In the genomic region with DNA sequence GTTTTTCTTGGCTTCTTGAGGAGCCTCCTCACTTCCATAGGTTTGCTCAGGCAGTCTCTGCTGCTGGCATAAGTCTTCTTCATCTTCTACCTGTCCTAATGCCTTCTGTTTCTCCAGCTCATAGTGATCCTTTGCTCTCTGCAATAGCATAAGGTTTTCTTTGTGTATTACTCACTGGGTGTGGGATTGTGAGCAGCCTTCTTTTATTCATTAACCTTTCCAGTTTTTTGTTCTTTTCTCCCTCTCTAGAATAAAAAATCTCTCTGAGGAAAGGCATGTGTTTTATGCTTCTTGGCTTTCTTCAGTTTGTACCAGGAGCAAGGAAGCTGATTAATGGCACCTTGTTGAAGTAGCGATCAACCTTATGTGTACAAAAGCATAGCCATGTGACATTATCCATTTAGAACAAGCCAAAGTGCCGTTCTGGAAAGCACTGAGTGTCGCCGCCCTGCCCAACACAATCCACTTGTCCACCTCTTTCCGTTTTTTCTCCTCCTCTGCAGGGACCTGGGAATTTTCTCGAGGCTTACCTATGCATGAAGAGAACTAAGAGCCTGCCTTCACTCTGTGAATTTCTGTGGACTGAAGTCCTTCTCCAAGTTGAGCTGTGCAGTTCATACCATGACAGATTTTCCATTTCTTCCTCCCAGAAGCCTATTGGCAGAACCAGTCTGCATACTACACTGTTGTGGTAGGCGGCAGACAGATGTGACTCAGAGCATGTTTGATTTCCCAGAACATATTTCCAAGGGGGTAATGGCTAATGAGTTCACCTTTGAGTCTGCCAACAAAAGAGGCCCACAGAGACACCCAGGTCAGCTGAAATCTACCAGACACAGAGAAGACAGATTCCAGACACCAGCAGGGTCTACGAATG, we compare ENCODE assay signal across 1 cellular context.
TF ChIP-seq lines count a peak whose summit lies in the region.

No MANE protein-coding gene starts in this region.

TF ChIP-seq in SK-N-SH, 30 proteins besides CTCF, POLR2A, EP300 and RAD21:
- peak; percentile 97 for TF ChIP-seq TCF12 (IDR thresholded peaks at IDR 0.05)
- TF ChIP-seq IRF3 (IDR thresholded peaks at IDR 0.05; ENCODE audit: low read depth, low read length), result no peak
- peak; percentile 73 for TF ChIP-seq FOSL2 (IDR thresholded peaks at IDR 0.05; ENCODE audit: borderline replicate concordance, low read depth)
- TF ChIP-seq, protein P1, sequence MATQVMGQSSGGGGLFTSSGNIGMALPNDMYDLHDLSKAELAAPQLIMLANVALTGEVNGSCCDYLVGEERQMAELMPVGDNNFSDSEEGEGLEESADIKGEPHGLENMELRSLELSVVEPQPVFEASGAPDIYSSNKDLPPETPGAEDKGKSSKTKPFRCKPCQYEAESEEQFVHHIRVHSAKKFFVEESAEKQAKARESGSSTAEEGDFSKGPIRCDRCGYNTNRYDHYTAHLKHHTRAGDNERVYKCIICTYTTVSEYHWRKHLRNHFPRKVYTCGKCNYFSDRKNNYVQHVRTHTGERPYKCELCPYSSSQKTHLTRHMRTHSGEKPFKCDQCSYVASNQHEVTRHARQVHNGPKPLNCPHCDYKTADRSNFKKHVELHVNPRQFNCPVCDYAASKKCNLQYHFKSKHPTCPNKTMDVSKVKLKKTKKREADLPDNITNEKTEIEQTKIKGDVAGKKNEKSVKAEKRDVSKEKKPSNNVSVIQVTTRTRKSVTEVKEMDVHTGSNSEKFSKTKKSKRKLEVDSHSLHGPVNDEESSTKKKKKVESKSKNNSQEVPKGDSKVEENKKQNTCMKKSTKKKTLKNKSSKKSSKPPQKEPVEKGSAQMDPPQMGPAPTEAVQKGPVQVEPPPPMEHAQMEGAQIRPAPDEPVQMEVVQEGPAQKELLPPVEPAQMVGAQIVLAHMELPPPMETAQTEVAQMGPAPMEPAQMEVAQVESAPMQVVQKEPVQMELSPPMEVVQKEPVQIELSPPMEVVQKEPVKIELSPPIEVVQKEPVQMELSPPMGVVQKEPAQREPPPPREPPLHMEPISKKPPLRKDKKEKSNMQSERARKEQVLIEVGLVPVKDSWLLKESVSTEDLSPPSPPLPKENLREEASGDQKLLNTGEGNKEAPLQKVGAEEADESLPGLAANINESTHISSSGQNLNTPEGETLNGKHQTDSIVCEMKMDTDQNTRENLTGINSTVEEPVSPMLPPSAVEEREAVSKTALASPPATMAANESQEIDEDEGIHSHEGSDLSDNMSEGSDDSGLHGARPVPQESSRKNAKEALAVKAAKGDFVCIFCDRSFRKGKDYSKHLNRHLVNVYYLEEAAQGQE (IDR thresholded peaks at IDR 0.05; ENCODE audit: low read depth, low read length), result peak; percentile 59; the same call in 1 of the 2 replicates
- TF ChIP-seq FOXJ3 (CRISPR knock-in tag; IDR thresholded peaks at IDR 0.05), result no peak
- TF ChIP-seq SMC3 (IDR thresholded peaks at IDR 0.05; ENCODE audit: low read depth, low read length), result no peak
- TF ChIP-seq USF1 (IDR thresholded peaks at IDR 0.05; ENCODE audit: borderline replicate concordance, low read depth), result no peak
- peak; percentile 90 for TF ChIP-seq NFIC (IDR thresholded peaks at IDR 0.05; ENCODE audit: borderline replicate concordance)
- no peak for TF ChIP-seq GATA2 (CRISPR knock-in tag; IDR thresholded peaks at IDR 0.05)
- TF ChIP-seq CHD2 (IDR thresholded peaks at IDR 0.05; ENCODE audit: low read length, partially characterized antibody), result peak; percentile 70
- TF ChIP-seq MXI1 (IDR thresholded peaks at IDR 0.05; ENCODE audit: low read depth, low read length), result 0 out of 2 replicates have a peak, but pooled peaks have one; percentile 43
- peak; percentile 80 for TF ChIP-seq POLR2AphosphoS5 (IDR thresholded peaks at IDR 0.05; ENCODE audit: low read depth, low read length)
- TF ChIP-seq TAF1 (IDR thresholded peaks at IDR 0.05; ENCODE audit: borderline replicate concordance, low read depth, low read length), result no peak
- no peak for TF ChIP-seq GABPA (IDR thresholded peaks at IDR 0.05; ENCODE audit: low read depth)
- TF ChIP-seq YY1 (IDR thresholded peaks at IDR 0.05; ENCODE audit: low read depth), result no peak
- no peak for TF ChIP-seq RFX5 (IDR thresholded peaks at IDR 0.05; ENCODE audit: low read length)
- 0 out of 2 replicates have a peak, but pooled peaks have one; percentile 33 for TF ChIP-seq MEF2A (IDR thresholded peaks at IDR 0.05; ENCODE audit: borderline replicate concordance, low read depth)
- TF ChIP-seq ELF1 (IDR thresholded peaks at IDR 0.05), result no peak
- TF ChIP-seq RCOR1 (IDR thresholded peaks at IDR 0.05; ENCODE audit: low read length), result peak; percentile 76
- peak; percentile 78 for TF ChIP-seq TEAD4 (IDR thresholded peaks at IDR 0.05; ENCODE audit: borderline replicate concordance, insufficient read depth)
- peak; percentile 79 for TF ChIP-seq JUND (IDR thresholded peaks at IDR 0.05)
- peak; percentile 54; the same call in 1 of the 2 replicates for TF ChIP-seq SIN3A (IDR thresholded peaks at IDR 0.05; ENCODE audit: borderline replicate concordance, low read depth, low read length)
- TF ChIP-seq FOXM1 (IDR thresholded peaks at IDR 0.05; ENCODE audit: low read depth), result 0 out of 2 replicates have a peak, but pooled peaks have one; percentile 16
- TF ChIP-seq, protein P2, sequence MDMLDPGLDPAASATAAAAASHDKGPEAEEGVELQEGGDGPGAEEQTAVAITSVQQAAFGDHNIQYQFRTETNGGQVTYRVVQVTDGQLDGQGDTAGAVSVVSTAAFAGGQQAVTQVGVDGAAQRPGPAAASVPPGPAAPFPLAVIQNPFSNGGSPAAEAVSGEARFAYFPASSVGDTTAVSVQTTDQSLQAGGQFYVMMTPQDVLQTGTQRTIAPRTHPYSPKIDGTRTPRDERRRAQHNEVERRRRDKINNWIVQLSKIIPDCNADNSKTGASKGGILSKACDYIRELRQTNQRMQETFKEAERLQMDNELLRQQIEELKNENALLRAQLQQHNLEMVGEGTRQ (IDR thresholded peaks at IDR 0.05; ENCODE audit: borderline replicate concordance, low read depth, low read length), result no peak
- peak; percentile 57; the same call in 1 of the 2 replicates for TF ChIP-seq RXRA (IDR thresholded peaks at IDR 0.05; ENCODE audit: borderline replicate concordance, low read depth)
- TF ChIP-seq EZH2phosphoT487 (IDR thresholded peaks at IDR 0.05; ENCODE audit: borderline replicate concordance, low read depth), result no peak
- TF ChIP-seq, protein P3, sequence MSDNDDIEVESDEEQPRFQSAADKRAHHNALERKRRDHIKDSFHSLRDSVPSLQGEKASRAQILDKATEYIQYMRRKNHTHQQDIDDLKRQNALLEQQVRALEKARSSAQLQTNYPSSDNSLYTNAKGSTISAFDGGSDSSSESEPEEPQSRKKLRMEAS (IDR thresholded peaks at IDR 0.05; ENCODE audit: low read depth), result no peak; the same call in 1 of the 2 replicates
- no peak for TF ChIP-seq NRF1 (IDR thresholded peaks at IDR 0.05; ENCODE audit: low read depth, low read length)
- TF ChIP-seq, protein P4, sequence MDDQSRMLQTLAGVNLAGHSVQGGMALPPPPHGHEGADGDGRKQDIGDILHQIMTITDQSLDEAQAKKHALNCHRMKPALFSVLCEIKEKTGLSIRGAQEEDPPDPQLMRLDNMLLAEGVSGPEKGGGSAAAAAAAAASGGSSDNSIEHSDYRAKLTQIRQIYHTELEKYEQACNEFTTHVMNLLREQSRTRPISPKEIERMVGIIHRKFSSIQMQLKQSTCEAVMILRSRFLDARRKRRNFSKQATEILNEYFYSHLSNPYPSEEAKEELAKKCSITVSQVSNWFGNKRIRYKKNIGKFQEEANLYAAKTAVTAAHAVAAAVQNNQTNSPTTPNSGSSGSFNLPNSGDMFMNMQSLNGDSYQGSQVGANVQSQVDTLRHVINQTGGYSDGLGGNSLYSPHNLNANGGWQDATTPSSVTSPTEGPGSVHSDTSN (IDR thresholded peaks at IDR 0.05), result peak; percentile 89
- TF ChIP-seq, protein P5, sequence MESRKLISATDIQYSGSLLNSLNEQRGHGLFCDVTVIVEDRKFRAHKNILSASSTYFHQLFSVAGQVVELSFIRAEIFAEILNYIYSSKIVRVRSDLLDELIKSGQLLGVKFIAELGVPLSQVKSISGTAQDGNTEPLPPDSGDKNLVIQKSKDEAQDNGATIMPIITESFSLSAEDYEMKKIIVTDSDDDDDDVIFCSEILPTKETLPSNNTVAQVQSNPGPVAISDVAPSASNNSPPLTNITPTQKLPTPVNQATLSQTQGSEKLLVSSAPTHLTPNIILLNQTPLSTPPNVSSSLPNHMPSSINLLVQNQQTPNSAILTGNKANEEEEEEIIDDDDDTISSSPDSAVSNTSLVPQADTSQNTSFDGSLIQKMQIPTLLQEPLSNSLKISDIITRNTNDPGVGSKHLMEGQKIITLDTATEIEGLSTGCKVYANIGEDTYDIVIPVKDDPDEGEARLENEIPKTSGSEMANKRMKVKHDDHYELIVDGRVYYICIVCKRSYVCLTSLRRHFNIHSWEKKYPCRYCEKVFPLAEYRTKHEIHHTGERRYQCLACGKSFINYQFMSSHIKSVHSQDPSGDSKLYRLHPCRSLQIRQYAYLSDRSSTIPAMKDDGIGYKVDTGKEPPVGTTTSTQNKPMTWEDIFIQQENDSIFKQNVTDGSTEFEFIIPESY (IDR thresholded peaks at IDR 0.05; ENCODE audit: borderline replicate concordance, low read depth), result no peak
